In genomic region chr16:58792188-58792587, GRCh38 we compare ENCODE assay signal across 1 cellular context.
TF ChIP-seq lines count a peak whose summit lies in the region.

No MANE protein-coding gene starts in this region.

TF ChIP-seq in K562, 482 proteins besides CTCF, POLR2A, EP300 and RAD21 (continued from another document):
- TF ChIP-seq BACH1 (tag; IDR thresholded peaks at IDR 0.05) (no peak), ELF2 (CRISPR knock-in tag; IDR thresholded peaks at IDR 0.05) (no peak), ZNF764 (CRISPR knock-in tag; IDR thresholded peaks at IDR 0.05; ENCODE audit: low read depth) (no peak), MCM5 (IDR thresholded peaks at IDR 0.05; ENCODE audit: low read depth) (no peak), RBM22 (IDR thresholded peaks at IDR 0.05; ENCODE audit: low read depth, low read length, poor library complexity, severe bottlenecking) (no peak), ELK1 (CRISPR knock-in tag; IDR thresholded peaks at IDR 0.05) (no peak), MEIS2 (IDR thresholded peaks at IDR 0.05; ENCODE audit: partially characterized antibody) (peak; percentile 35), ZMIZ1 (IDR thresholded peaks at IDR 0.05; ENCODE audit: low read depth in 2 of 2, low read length in 2 of 2) (peak in 1 of 2 experiments; percentile 37; a peak in 1 of 4 replicates), ZNF766 (CRISPR knock-in tag; conservative IDR thresholded peaks at IDR 0.05) (no peak), NCOA2 (IDR thresholded peaks at IDR 0.05; ENCODE audit: partially characterized antibody in 2 of 2) (peak in 1 of 2 experiments; percentile 41), PURB (CRISPR knock-in tag; IDR thresholded peaks at IDR 0.05; ENCODE audit: low read depth) (no peak), KAT2B (IDR thresholded peaks at IDR 0.05; ENCODE audit: low read depth, low read length) (no peak), PCBP2 (IDR thresholded peaks at IDR 0.05; ENCODE audit: low read depth, low read length, poor library complexity, severe bottlenecking) (no peak), TCF7 (IDR thresholded peaks at IDR 0.05; ENCODE audit: borderline replicate concordance) (no peak), GTF3C2 (IDR thresholded peaks at IDR 0.05; ENCODE audit: borderline replicate concordance, extremely low read depth, insufficient read length) (no peak), DMBX1 (CRISPR knock-in tag; IDR thresholded peaks at IDR 0.05; ENCODE audit: borderline replicate concordance) (no peak), RREB1 (CRISPR knock-in tag; IDR thresholded peaks at IDR 0.05) (no peak), SRSF9 (IDR thresholded peaks at IDR 0.05; ENCODE audit: borderline replicate concordance, low read depth, low read length) (no peak), HMG20B (CRISPR knock-in tag; IDR thresholded peaks at IDR 0.05) (no peak), KDM5B (IDR thresholded peaks at IDR 0.05; ENCODE audit: insufficient replicate concordance, low read depth, low read length) (no peak), ZFP36 (IDR thresholded peaks at IDR 0.05; ENCODE audit: low read depth, low read length, partially characterized antibody) (no peak), NEUROD1 (IDR thresholded peaks at IDR 0.05; ENCODE audit: borderline replicate concordance, low read depth, low read length, partially characterized antibody) (no peak), CLOCK (CRISPR knock-in tag; IDR thresholded peaks at IDR 0.05; ENCODE audit: borderline replicate concordance) (no peak), ZNF174 (CRISPR knock-in tag; IDR thresholded peaks at IDR 0.05) (no peak), RBM15 (IDR thresholded peaks at IDR 0.05; ENCODE audit: insufficient read depth, low read length) (no peak), FOXA1 (IDR thresholded peaks at IDR 0.05; ENCODE audit: borderline replicate concordance) (no peak), RCOR1 (IDR thresholded peaks at IDR 0.05; ENCODE audit: borderline replicate concordance in 1 of 2, low read depth in 2 of 2, low read length in 2 of 2) (peak in 1 of 2 experiments; percentile 35; a peak in 2 of 4 replicates), MITF (IDR thresholded peaks at IDR 0.05) (no peak), PHB2 (IDR thresholded peaks at IDR 0.05; ENCODE audit: low read depth) (no peak), E2F6 (IDR thresholded peaks at IDR 0.05; ENCODE audit: borderline replicate concordance in 1 of 2, extremely low read depth in 1 of 2, insufficient read depth in 1 of 2, insufficient read length in 1 of 2, low read depth in 1 of 2, low read length in 1 of 2, poor library complexity in 1 of 2, severe bottlenecking in 1 of 2) (no peak), ZBTB17 (CRISPR knock-in tag; IDR thresholded peaks at IDR 0.05) (no peak), ZNF41 (CRISPR knock-in tag; conservative IDR thresholded peaks at IDR 0.05) (no peak)
TF ChIP-seq in K562: peak in this region for 55.
